15 cellular contexts compared by ENCODE assay signal in genomic region chr6:108080010-108080780, GRCh38. TPM values are rescaled to one million over a fixed set of nuclear protein-coding genes. Genes with fewer than 3 reads are reported as not detected.
DNase-seq lines count a peak whose midpoint lies in the region; TF ChIP-seq lines count a peak whose summit lies in the region.
"Had no signal": no experiment of that assay in that cellular context is flagged by ENCODE, and none has a peak within 500 bp of the region (broad histone marks: within the 10 kb centered on the region; RNA-seq: fewer than 3 reads in every experiment).

No MANE protein-coding gene starts in this region.

- H3K36me3 ChIP-seq in Loucy (ENCODE audit: insufficient read depth, low read length), result no peaks in the 10 kb centered on the region
- H3K36me3 ChIP-seq: right lobe of liver had no signal

- no peak overlapping the region for H3K27ac Mint-ChIP-seq in activated T-helper 2 cell treated with anti-CD3 and anti-CD28 coated beads, Interferon-gamma antibody, Interleukin-2, Interleukin-4, amounts not matched to agents 10 μg/mL and 5 μg/mL and 100 μg/mL, durations not matched to agents 14 hours and 24 hours and 36 hours
- H3K27ac Mint-ChIP-seq: activated naive CD4-positive, alpha-beta T cell treated with anti-CD3 and anti-CD28 coated beads, Interleukin-2, amount 10 ng/mL, durations not matched to agents 7 days and 5 days; CD8-positive, alpha-beta memory T cell; type B pancreatic cell had no signal

- H3K9ac ChIP-seq in Loucy (ENCODE audit: low read depth, low read length, poor library complexity, severe bottlenecking), result no peak overlapping the region

- no peaks in the 10 kb centered on the region for H3K9me3 ChIP-seq in Loucy (ENCODE audit: insufficient read depth, low read depth, low read length)
- H3K9me3 ChIP-seq: right lobe of liver had no signal

- H3K27me3 ChIP-seq in Loucy (ENCODE audit: insufficient read depth, low read length, poor library complexity, severe bottlenecking), result no peaks in the 10 kb centered on the region
- H3K27me3 ChIP-seq: right lobe of liver had no signal

- no peaks in the 10 kb centered on the region for H3F3A ChIP-seq in Loucy (ENCODE audit: low read depth)

- H3K9me2 ChIP-seq in Loucy (replicated peaks; ENCODE audit: low read depth, low read length), result no peaks in the 10 kb centered on the region

- 0 out of 2 replicates have a peak, but pooled peaks have one; percentile 19 for TF ChIP-seq CTCF in Loucy (conservative IDR thresholded peaks at IDR 0.05; ENCODE audit: low read length)
- TF ChIP-seq CTCF in astrocyte of the spinal cord (IDR thresholded peaks at IDR 0.05; ENCODE audit: low read depth, low read length), result no peak

- peak; percentile 85 for DNase-seq in EL
- peak; percentile 84 for DNase-seq in astrocyte of the spinal cord (ENCODE audit: low read depth, low spot score)
- peak; percentile 77 for DNase-seq in iris pigment epithelial cell (ENCODE audit: low read depth)
- DNase-seq in SIG-M5 treated with dmso at 0.1 percent for 504 hours (lab: John Stamatoyannopoulos, UW; ENCODE audit: unreplicated experiment), result no peak
- DNase-seq in NCI-H1694 treated with DMSO at 0.1 percent for 48 hours (lab: John Stamatoyannopoulos, UW), result no peak
- DNase-seq in stimulated activated naive CD4-positive, alpha-beta T cell (lab: John Stamatoyannopoulos, UW), result no peak
- no peak for DNase-seq in activated T-helper 2 cell treated with anti-CD3 and anti-CD28 coated beads, Interferon-gamma antibody, Interleukin-2, Interleukin-4, amounts not matched to agents 10 μg/mL and 5 μg/mL and 100 μg/mL, durations not matched to agents 14 hours and 24 hours and 36 hours (ENCODE audit: low spot score)
- DNase-seq: activated CD4-positive, alpha-beta T cell treated with anti-CD3 and anti-CD28 coated beads, Interleukin-2, amount 50 U/mL, for 48 hours; activated naive CD4-positive, alpha-beta T cell treated with anti-CD3 and anti-CD28 coated beads, Interleukin-2, amount 10 ng/mL, durations not matched to agents 7 days and 5 days; CD8-positive, alpha-beta memory T cell; NCI-H524 treated with DMSO at 0.1 percent for 48 hours; right lobe of liver; T-helper 1 cell had no signal

- H3K27me3 Mint-ChIP-seq in activated T-helper 2 cell treated with anti-CD3 and anti-CD28 coated beads, Interferon-gamma antibody, Interleukin-2, Interleukin-4, amounts not matched to agents 10 μg/mL and 5 μg/mL and 100 μg/mL, durations not matched to agents 14 hours and 24 hours and 36 hours (ENCODE audit: low read depth), result peaks cover 43% of the 10 kb centered on the region

- H3K4me2 ChIP-seq in Loucy (ENCODE audit: low read depth, low read length, poor library complexity, severe bottlenecking), result no peak overlapping the region

- H3K4me1 ChIP-seq in Loucy (ENCODE audit: insufficient read depth, low read length, poor library complexity, severe bottlenecking), result peaks cover 12% of the 10 kb centered on the region
- H3K4me1 ChIP-seq: right lobe of liver had no signal

- no peaks in the 10 kb centered on the region for H3K9me3 Mint-ChIP-seq in activated T-helper 2 cell treated with anti-CD3 and anti-CD28 coated beads, Interferon-gamma antibody, Interleukin-2, Interleukin-4, amounts not matched to agents 10 μg/mL and 5 μg/mL and 100 μg/mL, durations not matched to agents 14 hours and 24 hours and 36 hours
- H3K9me3 Mint-ChIP-seq: activated naive CD4-positive, alpha-beta T cell treated with anti-CD3 and anti-CD28 coated beads, Interleukin-2, amount 10 ng/mL, durations not matched to agents 7 days and 5 days; CD8-positive, alpha-beta memory T cell; type B pancreatic cell had no signal

- H4K20me1 ChIP-seq in Loucy (ENCODE audit: insufficient read depth, low read length, poor library complexity, severe bottlenecking), result no peaks in the 10 kb centered on the region

- no peak overlapping the region for H3K4me3 Mint-ChIP-seq in activated T-helper 2 cell treated with anti-CD3 and anti-CD28 coated beads, Interferon-gamma antibody, Interleukin-2, Interleukin-4, amounts not matched to agents 10 μg/mL and 5 μg/mL and 100 μg/mL, durations not matched to agents 14 hours and 24 hours and 36 hours (ENCODE audit: low read depth)
- H3K4me3 Mint-ChIP-seq: activated naive CD4-positive, alpha-beta T cell treated with anti-CD3 and anti-CD28 coated beads, Interleukin-2, amount 10 ng/mL, durations not matched to agents 7 days and 5 days; CD8-positive, alpha-beta memory T cell; type B pancreatic cell had no signal

- peaks cover 3% of the 10 kb centered on the region for H3K4me1 Mint-ChIP-seq in activated T-helper 2 cell treated with anti-CD3 and anti-CD28 coated beads, Interferon-gamma antibody, Interleukin-2, Interleukin-4, amounts not matched to agents 10 μg/mL and 5 μg/mL and 100 μg/mL, durations not matched to agents 14 hours and 24 hours and 36 hours (ENCODE audit: low read depth)

- peak overlapping the region; percentile 41 for H2AFZ ChIP-seq in Loucy (ENCODE audit: low read length)

- in situ Hi-C loops in astrocyte of the spinal cord (cut with HindIII; ENCODE audit: low sequenced_read_pairs), result no loop called here

- no peak overlapping the region for H3K4me3 ChIP-seq in Loucy (ENCODE audit: low read length, poor library complexity, severe bottlenecking)
- H3K4me3 ChIP-seq in astrocyte of the spinal cord (ENCODE audit: low read depth, low read length), result no peak overlapping the region
- H3K4me3 ChIP-seq: right lobe of liver had no signal

- peaks cover 4% of the 10 kb centered on the region; the same call in 1 of the 2 replicates for H3K79me2 ChIP-seq in Loucy (ENCODE audit: insufficient read depth, low read length)

- no peaks in the 10 kb centered on the region for H3K36me3 Mint-ChIP-seq in activated T-helper 2 cell treated with anti-CD3 and anti-CD28 coated beads, Interferon-gamma antibody, Interleukin-2, Interleukin-4, amounts not matched to agents 10 μg/mL and 5 μg/mL and 100 μg/mL, durations not matched to agents 14 hours and 24 hours and 36 hours (ENCODE audit: low read depth)
- H3K36me3 Mint-ChIP-seq: activated naive CD4-positive, alpha-beta T cell treated with anti-CD3 and anti-CD28 coated beads, Interleukin-2, amount 10 ng/mL, durations not matched to agents 7 days and 5 days; CD8-positive, alpha-beta memory T cell; type B pancreatic cell had no signal

- intact Hi-C loops in activated T-helper 2 cell treated with anti-CD3 and anti-CD28 coated beads, Interferon-gamma antibody, Interleukin-2, Interleukin-4, amounts not matched to agents 10 μg/mL and 5 μg/mL and 100 μg/mL, durations not matched to agents 14 hours and 24 hours and 36 hours (cut with micrococcal nuclease), result no loop called here

RNA-seq across cellular contexts. Expression of gene OSTM1, which starts 5.7 kb away (rescaled TPM):
- total RNA-seq in activated T-helper 2 cell treated with anti-CD3 and anti-CD28 coated beads, Interferon-gamma antibody, Interleukin-2, Interleukin-4, amounts not matched to agents 10 μg/mL and 5 μg/mL and 100 μg/mL, durations not matched to agents 14 hours and 24 hours and 36 hours, result 15.5 and 16.4 TPM in 2 replicates

Comparison
In these comparisons a context has a peak if more than half of its experiments do, and no peak if none do; other contexts are left out.
1. DNase-seq: peak in EL (single experiment), astrocyte of the spinal cord (single experiment) and iris pigment epithelial cell (single experiment); none in SIG-M5 treated with dmso at 0.1 percent for 504 hours (single experiment), NCI-H1694 treated with DMSO at 0.1 percent for 48 hours (single experiment), stimulated activated naive CD4-positive, alpha-beta T cell (0 of 6) and activated T-helper 2 cell treated with anti-CD3 and anti-CD28 coated beads, Interferon-gamma antibody, Interleukin-2, Interleukin-4, amounts not matched to agents 10 μg/mL and 5 μg/mL and 100 μg/mL, durations not matched to agents 14 hours and 24 hours and 36 hours (single experiment).